In the genomic region with DNA sequence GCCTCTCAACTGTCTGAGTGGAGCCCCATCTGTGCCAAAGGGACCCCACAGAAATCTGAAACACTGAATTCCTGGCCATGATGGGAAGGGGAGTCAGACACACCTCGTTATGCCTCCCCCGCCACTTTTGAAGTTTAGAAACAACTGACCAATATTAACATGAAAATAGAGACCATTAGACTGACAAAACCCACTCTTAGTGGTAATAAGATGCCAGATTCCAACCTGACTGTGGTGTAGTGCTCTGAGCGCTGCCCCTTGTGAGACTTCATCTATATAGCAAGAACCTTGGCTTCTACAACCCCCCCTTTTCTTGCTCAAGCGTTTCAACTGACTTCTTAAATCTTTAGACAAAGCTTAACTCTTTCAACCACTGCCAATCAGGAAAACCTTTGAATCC, we compare ENCODE assay signal across 14 cellular contexts. TPM values are rescaled to one million over a fixed set of nuclear protein-coding genes. Genes with fewer than 3 reads are reported as not detected.
"Had no signal": no experiment of that assay in that cellular context is flagged by ENCODE, and none has a peak within 500 bp of the region (broad histone marks: within the 10 kb centered on the region; RNA-seq: fewer than 3 reads in every experiment).

No MANE protein-coding gene starts in this region.

- H3K4me3 ChIP-seq: cardiac muscle cell, hepatocyte, psoas muscle, transverse colon had no signal

- H3K4me3 Mint-ChIP-seq: activated CD4-positive, alpha-beta memory T cell treated with anti-CD3 and anti-CD28 coated beads, Interleukin-2, amount 10 ng/mL, durations not matched to agents 7 days and 5 days; activated naive CD4-positive, alpha-beta T cell treated with anti-CD3 and anti-CD28 coated beads, Interleukin-2, amount 10 ng/mL, durations not matched to agents 7 days and 5 days; activated T-cell treated with anti-CD3 and anti-CD28 coated beads, Interleukin-2, amount 50 U/mL, for 24 hours had no signal

- DNase-seq: activated CD4-positive, alpha-beta memory T cell treated with anti-CD3 and anti-CD28 coated beads, Interleukin-2, amount 10 ng/mL, durations not matched to agents 7 days and 5 days; activated CD4-positive, alpha-beta T cell treated with anti-CD3 and anti-CD28 coated beads for 4 hours; activated naive CD4-positive, alpha-beta T cell treated with anti-CD3 and anti-CD28 coated beads, Interleukin-2, amount 10 ng/mL, durations not matched to agents 7 days and 5 days; activated T-cell treated with anti-CD3 and anti-CD28 coated beads, Interleukin-2, amount 50 U/mL, for 24 hours; psoas muscle; stimulated activated naive CD8-positive, alpha-beta T cell treated with anti-CD3 and anti-CD28 coated beads, Interleukin-15, Interleukin-2, amounts not matched to agents 100 U/mL and 50 U/mL, for 24 hours; transverse colon had no signal

- H3K4me2 ChIP-seq: hepatocyte had no signal

- H3K9me3 ChIP-seq: psoas muscle, transverse colon had no signal

- H3K36me3 ChIP-seq: cardiac muscle cell, transverse colon had no signal

- H3K36me3 Mint-ChIP-seq: activated naive CD4-positive, alpha-beta T cell treated with anti-CD3 and anti-CD28 coated beads, Interleukin-2, amount 10 ng/mL, durations not matched to agents 7 days and 5 days had no signal

- H3K27ac Mint-ChIP-seq: activated CD4-positive, alpha-beta memory T cell treated with anti-CD3 and anti-CD28 coated beads, Interleukin-2, amount 10 ng/mL, durations not matched to agents 7 days and 5 days; activated naive CD4-positive, alpha-beta T cell treated with anti-CD3 and anti-CD28 coated beads, Interleukin-2, amount 10 ng/mL, durations not matched to agents 7 days and 5 days; activated T-cell treated with anti-CD3 and anti-CD28 coated beads, Interleukin-2, amount 50 U/mL, for 24 hours had no signal

- H3K79me2 ChIP-seq: hepatocyte had no signal

- H3K4me1 Mint-ChIP-seq: activated CD4-positive, alpha-beta memory T cell treated with anti-CD3 and anti-CD28 coated beads, Interleukin-2, amount 10 ng/mL, durations not matched to agents 7 days and 5 days; activated naive CD4-positive, alpha-beta T cell treated with anti-CD3 and anti-CD28 coated beads, Interleukin-2, amount 10 ng/mL, durations not matched to agents 7 days and 5 days had no signal

- H3K9me3 Mint-ChIP-seq: activated CD4-positive, alpha-beta memory T cell treated with anti-CD3 and anti-CD28 coated beads, Interleukin-2, amount 10 ng/mL, durations not matched to agents 7 days and 5 days; activated naive CD4-positive, alpha-beta T cell treated with anti-CD3 and anti-CD28 coated beads, Interleukin-2, amount 10 ng/mL, durations not matched to agents 7 days and 5 days; activated T-cell treated with anti-CD3 and anti-CD28 coated beads, Interleukin-2, amount 50 U/mL, for 24 hours had no signal

- H3K27me3 ChIP-seq: cardiac muscle cell, hepatocyte, transverse colon had no signal

- ATAC-seq: esophagus mucosa; psoas muscle; sciatic nerve; stimulated activated naive CD8-positive, alpha-beta T cell treated with anti-CD3 and anti-CD28 coated beads, Interleukin-15, Interleukin-2, amounts not matched to agents 100 U/mL and 50 U/mL, for 24 hours had no signal

- H3K4me1 ChIP-seq: psoas muscle had no signal

- H3K27ac ChIP-seq: cardiac muscle cell, hepatocyte, psoas muscle, transverse colon had no signal

- H2AFZ ChIP-seq: hepatocyte had no signal

RNA-seq across cellular contexts. Expression of gene UNC93A, which starts 46.1 kb away (rescaled TPM):
- total RNA-seq: activated CD4-positive, alpha-beta memory T cell treated with anti-CD3 and anti-CD28 coated beads, Interleukin-2, amount 10 ng/mL, durations not matched to agents 7 days and 5 days; cardiac muscle cell; omental fat pad; psoas muscle; sciatic nerve; T-helper 1 cell treated with Interleukin-12 subunit alpha and Interleukin-12 subunit beta and Interleukin-4 antibody, amounts not matched to agents 30 ng/mL and 1 ng/mL, for 36 hours; transverse colon had no signal
- polyA plus RNA-seq: adipose tissue, cardiac muscle cell, psoas muscle had no signal
